ENCODE assay signal across 37 cellular contexts in genomic region chr2:157928372-157928771, GRCh38. TPM values are rescaled to one million over a fixed set of nuclear protein-coding genes. Genes with fewer than 3 reads are reported as not detected.
DNase-seq lines count a peak whose midpoint lies in the region; ATAC-seq, FAIRE-seq and TF ChIP-seq lines count a peak whose summit lies in the region.
"Had no signal": no experiment of that assay in that cellular context is flagged by ENCODE, and none has a peak within 500 bp of the region (broad histone marks: within the 10 kb centered on the region; RNA-seq: fewer than 3 reads in every experiment).

No MANE protein-coding gene starts in this region.

- H3K4me1 ChIP-seq in K562 (replicated peaks in 1 of 2; ENCODE audit: control insufficient read depth in 2 of 2, insufficient read depth in 2 of 2, low read length in 2 of 2) (peaks cover 11 to 76% of the 10 kb centered on the region in 2 experiments), left lung (no peaks in the 10 kb centered on the region), Peyer's patch (no peaks in the 10 kb centered on the region)
- H3K4me1 ChIP-seq: A549; BE2C; BLaER1; BLaER1 treated with 17β-estradiol and CSF1 and Interleukin-3, amounts not matched to agents 10 nM and 100 nM had no signal

- H3K4me2 ChIP-seq in K562 (ENCODE audit: insufficient read depth, low read length) = no peak overlapping the region
- H3K4me2 ChIP-seq: A549; BLaER1; BLaER1 treated with 17β-estradiol and CSF1 and Interleukin-3, amounts not matched to agents 10 nM and 100 nM had no signal

- no peak for TF ChIP-seq EP300 in K562 (IDR thresholded peaks at IDR 0.05; ENCODE audit: low read length)

- H3K27ac Mint-ChIP-seq in activated naive CD8-positive, alpha-beta T cell treated with anti-CD3 and anti-CD28 coated beads, Interleukin-2, amount 50 U/mL, for 24 hours = no peak overlapping the region
- no peak overlapping the region for H3K27ac Mint-ChIP-seq in activated naive CD8-positive, alpha-beta T cell treated with anti-CD3 and anti-CD28 coated beads for 36 hours
- peak overlapping the region; percentile 49 for H3K27ac Mint-ChIP-seq in activated T-helper 17 cell treated with anti-CD3 and anti-CD28 coated beads, Interleukin-2, amount 50 U/mL, for 72 hours
- H3K27ac Mint-ChIP-seq in type B pancreatic cell = no peak overlapping the region
- H3K27ac Mint-ChIP-seq: B cell; CD14-positive monocyte; CD4-positive, alpha-beta memory T cell; CD4-positive, alpha-beta T cell; CD8-positive, alpha-beta memory T cell; CD8-positive, alpha-beta T cell had no signal

- no TSS peak for BruUV-seq in K562 (replicated peaks; lab: Mats Ljungman, UMichigan)

- FAIRE-seq in K562 (lab: Jason Lieb, UNC) = no peak
- FAIRE-seq: A204.1, A549, D721Med had no signal

- in situ Hi-C loops in K562 (cut with MboI) = no loop called here

- H3K9ac ChIP-seq in K562 (ENCODE audit: insufficient read depth in 1 of 2, low read depth in 2 of 2, low read length in 2 of 2) = no peak overlapping the region
- H3K9ac ChIP-seq: BLaER1; BLaER1 treated with 17β-estradiol and CSF1 and Interleukin-3, amounts not matched to agents 10 nM and 100 nM had no signal

- DNase-seq in activated naive CD8-positive, alpha-beta T cell treated with anti-CD3 and anti-CD28 coated beads, Interleukin-2, amount 50 U/mL, for 24 hours = no peak
- DNase-seq in activated naive CD8-positive, alpha-beta T cell treated with anti-CD3 and anti-CD28 coated beads for 36 hours = no peak
- DNase-seq in OCI-M1 (lab: John Stamatoyannopoulos, UW) (peak; percentile 23), K562 (ENCODE audit: extremely low read depth in 1 of 4, low spot score in 3 of 4) (no peak), left lung (no peak), type B pancreatic cell (ENCODE audit: extremely low spot score, unreplicated experiment) (no peak), Peyer's patch (no peak)
- DNase-seq: 8988T; ACHN; AML-193; BE2C; C1 segment of cervical spinal cord; Caco-2; Calu3; CD4-positive, alpha-beta memory T cell; CD4-positive, alpha-beta T cell; CD4-positive, CD25-positive, alpha-beta regulatory T cell; CD8-positive, alpha-beta memory T cell; CD8-positive, alpha-beta T cell; COR-L47; DMS 273 treated with DMSO at 0.1 percent for 48 hours; DMS153; DMS53; DMS79; DMS79 treated with DMSO at 0.1 percent for 48 hours; DND-41; EL had no signal

- no peaks in the 10 kb centered on the region for H3K9me3 Mint-ChIP-seq in activated naive CD8-positive, alpha-beta T cell treated with anti-CD3 and anti-CD28 coated beads, Interleukin-2, amount 50 U/mL, for 24 hours
- H3K9me3 Mint-ChIP-seq in activated naive CD8-positive, alpha-beta T cell treated with anti-CD3 and anti-CD28 coated beads for 36 hours = no peaks in the 10 kb centered on the region
- no peaks in the 10 kb centered on the region for H3K9me3 Mint-ChIP-seq in activated T-helper 17 cell treated with anti-CD3 and anti-CD28 coated beads, Interleukin-2, amount 50 U/mL, for 72 hours
- H3K9me3 Mint-ChIP-seq in type B pancreatic cell = peaks cover 2% of the 10 kb centered on the region
- H3K9me3 Mint-ChIP-seq: CD4-positive, alpha-beta memory T cell; CD4-positive, alpha-beta T cell; CD8-positive, alpha-beta memory T cell; CD8-positive, alpha-beta T cell had no signal

- H3K4me1 Mint-ChIP-seq in activated naive CD8-positive, alpha-beta T cell treated with anti-CD3 and anti-CD28 coated beads, Interleukin-2, amount 50 U/mL, for 24 hours = peaks cover 3% of the 10 kb centered on the region
- no peaks in the 10 kb centered on the region for H3K4me1 Mint-ChIP-seq in activated naive CD8-positive, alpha-beta T cell treated with anti-CD3 and anti-CD28 coated beads for 36 hours
- H3K4me1 Mint-ChIP-seq in activated T-helper 17 cell treated with anti-CD3 and anti-CD28 coated beads, Interleukin-2, amount 50 U/mL, for 72 hours = no peaks in the 10 kb centered on the region
- peaks cover 12% of the 10 kb centered on the region for H3K4me1 Mint-ChIP-seq in type B pancreatic cell (ENCODE audit: unreplicated experiment)
- H3K4me1 Mint-ChIP-seq: B cell; CD14-positive monocyte; CD4-positive, alpha-beta memory T cell; CD4-positive, CD25-positive, alpha-beta regulatory T cell; CD8-positive, alpha-beta memory T cell had no signal

- H3K9me3 ChIP-seq in K562 (replicated peaks; ENCODE audit: control insufficient read depth, insufficient read depth, low read depth, low read length) (no peaks in the 10 kb centered on the region), left lung (no peaks in the 10 kb centered on the region), Peyer's patch (no peaks in the 10 kb centered on the region)
- H3K9me3 ChIP-seq: A549, BE2C, BLaER1, Caco-2 had no signal

- no peaks in the 10 kb centered on the region for H3K9me1 ChIP-seq in K562 (ENCODE audit: control insufficient read depth, insufficient read depth, low read length)

- H4K20me1 ChIP-seq in K562 (replicated peaks; ENCODE audit: control insufficient read depth, insufficient read depth, low read length) = no peaks in the 10 kb centered on the region
- H4K20me1 ChIP-seq: BLaER1; BLaER1 treated with 17β-estradiol and CSF1 and Interleukin-3, amounts not matched to agents 10 nM and 100 nM had no signal

- no peaks in the 10 kb centered on the region for H3K27me3 ChIP-seq in K562 (ENCODE audit: control insufficient read depth in 2 of 2, insufficient read depth in 2 of 2, low read length in 2 of 2)
- no peaks in the 10 kb centered on the region for H3K27me3 ChIP-seq in left lung
- H3K27me3 ChIP-seq in Peyer's patch = no peaks in the 10 kb centered on the region
- H3K27me3 ChIP-seq: BE2C; BLaER1; BLaER1 treated with 17β-estradiol and CSF1 and Interleukin-3, amounts not matched to agents 10 nM and 100 nM had no signal

- H3K36me3 ChIP-seq in K562 (ENCODE audit: control insufficient read depth, insufficient read depth, low read length) = no peaks in the 10 kb centered on the region
- H3K36me3 ChIP-seq in left lung = no peaks in the 10 kb centered on the region
- H3K36me3 ChIP-seq in Peyer's patch = no peaks in the 10 kb centered on the region
- H3K36me3 ChIP-seq: BE2C; BLaER1; BLaER1 treated with 17β-estradiol and CSF1 and Interleukin-3, amounts not matched to agents 10 nM and 100 nM had no signal

- no peak overlapping the region for H3K27ac ChIP-seq in K562 (ENCODE audit: extremely low read depth, low read depth, low read length)
- H3K27ac ChIP-seq in left lung = no peak overlapping the region
- H3K27ac ChIP-seq in Peyer's patch = no peak overlapping the region
- H3K27ac ChIP-seq: 22Rv1; A549; BLaER1; BLaER1 treated with 17β-estradiol and CSF1 and Interleukin-3, amounts not matched to agents 10 nM and 100 nM; C4-2B had no signal

- TF ChIP-seq POLR2A in K562 (conservative IDR thresholded peaks at IDR 0.05) = no peak
- TF ChIP-seq POLR2A in Peyer's patch (IDR thresholded peaks at IDR 0.05) = no peak

- POLR2A ChIA-PET in K562 (lab: Yijun Ruan, JAX) = interaction anchor here (0.8 to 1.0 kb wide), 2 partner anchors 9 to 19 kb away, joined by 3 to 4 read pairs; no protein-coding TSS in a partner anchor

- H3K4me3 ChIP-seq in K562 = no peak overlapping the region
- H3K4me3 ChIP-seq in left lung = no peak overlapping the region
- no peak overlapping the region for H3K4me3 ChIP-seq in Peyer's patch
- H3K4me3 ChIP-seq: A549; BLaER1; BLaER1 treated with 17β-estradiol and CSF1 and Interleukin-3, amounts not matched to agents 10 nM and 100 nM had no signal

- no peaks in the 10 kb centered on the region for H3K79me2 ChIP-seq in K562 (ENCODE audit: control insufficient read depth, insufficient read depth, low read length)

- peak overlapping the region; percentile 28; the same call in 1 of the 2 replicates for H2AFZ ChIP-seq in K562 (ENCODE audit: low read depth, low read length)

- H3K36me3 Mint-ChIP-seq in activated naive CD8-positive, alpha-beta T cell treated with anti-CD3 and anti-CD28 coated beads, Interleukin-2, amount 50 U/mL, for 24 hours (ENCODE audit: low read depth) = no peaks in the 10 kb centered on the region
- H3K36me3 Mint-ChIP-seq in activated naive CD8-positive, alpha-beta T cell treated with anti-CD3 and anti-CD28 coated beads for 36 hours = no peaks in the 10 kb centered on the region
- H3K36me3 Mint-ChIP-seq in activated T-helper 17 cell treated with anti-CD3 and anti-CD28 coated beads, Interleukin-2, amount 50 U/mL, for 72 hours (ENCODE audit: low read depth) = no peaks in the 10 kb centered on the region
- H3K36me3 Mint-ChIP-seq in type B pancreatic cell = no peaks in the 10 kb centered on the region
- H3K36me3 Mint-ChIP-seq: CD14-positive monocyte; CD4-positive, CD25-positive, alpha-beta regulatory T cell; CD8-positive, alpha-beta T cell had no signal

- intact Hi-C loops in K562 (cut with micrococcal nuclease) = no loop called here
- intact Hi-C loops in left lung (cut with DNase I) = no loop called here

- no peaks in the 10 kb centered on the region for H3K27me3 Mint-ChIP-seq in activated naive CD8-positive, alpha-beta T cell treated with anti-CD3 and anti-CD28 coated beads, Interleukin-2, amount 50 U/mL, for 24 hours
- H3K27me3 Mint-ChIP-seq in activated naive CD8-positive, alpha-beta T cell treated with anti-CD3 and anti-CD28 coated beads for 36 hours = no peaks in the 10 kb centered on the region
- H3K27me3 Mint-ChIP-seq in activated T-helper 17 cell treated with anti-CD3 and anti-CD28 coated beads, Interleukin-2, amount 50 U/mL, for 72 hours = no peaks in the 10 kb centered on the region
- H3K27me3 Mint-ChIP-seq in type B pancreatic cell = peaks cover 20% of the 10 kb centered on the region
- H3K27me3 Mint-ChIP-seq: CD4-positive, alpha-beta T cell had no signal

- TF ChIP-seq CTCF in K562 (IDR thresholded peaks at IDR 0.05 in 2 of 3, conservative IDR thresholded peaks at IDR 0.05 in 1 of 3; ENCODE audit: insufficient read depth in 2 of 3, low read depth in 1 of 3, low read length in 3 of 3) = no peak
- no peak for TF ChIP-seq CTCF in left lung (IDR thresholded peaks at IDR 0.05)
- no peak for TF ChIP-seq CTCF in type B pancreatic cell (conservative IDR thresholded peaks at IDR 0.05)
- no peak for TF ChIP-seq CTCF in Peyer's patch (IDR thresholded peaks at IDR 0.05)

- peak; percentile 15 for ATAC-seq in activated naive CD8-positive, alpha-beta T cell treated with anti-CD3 and anti-CD28 coated beads, Interleukin-2, amount 50 U/mL, for 24 hours
- ATAC-seq in activated T-helper 17 cell treated with anti-CD3 and anti-CD28 coated beads, Interleukin-2, amount 50 U/mL, for 72 hours (replicated peaks) = peak; percentile 92
- ATAC-seq in K562 (no peak), left lung (no peak)
- ATAC-seq: A549; CD8-positive, alpha-beta T cell had no signal

- no peak for TF ChIP-seq RAD21 in K562 (CRISPR knock-in tag; conservative IDR thresholded peaks at IDR 0.05 in 1 of 2, IDR thresholded peaks at IDR 0.05 in 1 of 2)

- CTCF ChIA-PET in K562 (lab: Yijun Ruan, JAX; ENCODE audit: low intra/inter-chr PET ratio) = no interaction called here

- no peak overlapping the region for H3K4me3 Mint-ChIP-seq in activated naive CD8-positive, alpha-beta T cell treated with anti-CD3 and anti-CD28 coated beads, Interleukin-2, amount 50 U/mL, for 24 hours
- H3K4me3 Mint-ChIP-seq in activated naive CD8-positive, alpha-beta T cell treated with anti-CD3 and anti-CD28 coated beads for 36 hours = no peak overlapping the region
- H3K4me3 Mint-ChIP-seq in activated T-helper 17 cell treated with anti-CD3 and anti-CD28 coated beads, Interleukin-2, amount 50 U/mL, for 72 hours = no peak overlapping the region
- H3K4me3 Mint-ChIP-seq in type B pancreatic cell = no peak overlapping the region
- H3K4me3 Mint-ChIP-seq: B cell; CD14-positive monocyte; CD4-positive, alpha-beta memory T cell; CD4-positive, alpha-beta T cell; CD4-positive, CD25-positive, alpha-beta regulatory T cell; CD8-positive, alpha-beta T cell had no signal

RNA-seq across cellular contexts. Expression of gene ACVR1, which starts 52.2 kb away (rescaled TPM):
- total RNA-seq in activated naive CD8-positive, alpha-beta T cell treated with anti-CD3 and anti-CD28 coated beads for 36 hours = 1 to 10 TPM; 6.4 to 7.1 TPM
- total RNA-seq in activated T-helper 17 cell treated with anti-CD3 and anti-CD28 coated beads, Interleukin-2, amount 50 U/mL, for 72 hours = 10 to 100 TPM; 22.7 to 27.5 TPM
- total RNA-seq in K562 (2011; cell fraction: chromatin; rRNA removed; ENCODE audit: low replicate concordance) = 38.7 and 52.9 TPM in 2 replicates
- 26.2 and 27.5 TPM in 2 replicates for total RNA-seq in K562 (2011; cell fraction: nucleolus; rRNA removed)
- 35.6 and 47.0 TPM in 2 replicates for total RNA-seq in K562 (2011; cell fraction: nucleoplasm; rRNA removed)
- 4.3 and 4.4 TPM in 2 replicates for total RNA-seq in K562 (2014; rRNA removed)
- 6.8 and 6.9 TPM in 2 replicates for total RNA-seq in K562 (2014; rRNA removed; fragmentation: Illumina TruSeq; extraction: Trizol)
- 3.8 and 4.5 TPM in 2 replicates for total RNA-seq in K562 (2015; rRNA removed; fragmentation: Illumina TruSeq; extraction: Trizol)
- total RNA-seq in K562 (2021) = 12.0 and 14.3 TPM in 2 replicates
- 11.4 and 14.2 TPM in 2 replicates for polyA plus RNA-seq in K562 (2011; rRNA removed)
- 6.6 and 10.6 TPM in 2 replicates for polyA plus RNA-seq in K562 (2011; cell fraction: cytosol; rRNA removed)
- 12.8 and 15.9 TPM in 2 replicates for polyA plus RNA-seq in K562 (2011; cell fraction: nucleus; rRNA removed)
- 8.5 and 14.6 TPM in 2 replicates for polyA plus RNA-seq in K562 (2012)
- polyA plus RNA-seq in K562 (2014; fragmentation: Illumina TruSeq; extraction: Trizol) = 12.9 and 13.0 TPM in 2 replicates
- polyA plus RNA-seq in K562 (2014; fragmentation: Nextera tagmentation; extraction: Ambion mirVana) = 1 to 10 TPM; 4.7 to 7.9 TPM
- 5.9 and 6.8 TPM in 2 replicates for polyA plus RNA-seq in K562 (2014; rRNA removed)
- 21.8 and 29.3 TPM in 2 replicates for polyA minus RNA-seq in K562 (2011; rRNA and poly(A)+ RNA removed)
- polyA minus RNA-seq in K562 (2011; cell fraction: cytosol; rRNA and poly(A)+ RNA removed) = 10.3 and 12.3 TPM in 2 replicates
- 14.8 and 26.1 TPM in 2 replicates for polyA minus RNA-seq in K562 (2011; cell fraction: nucleus; rRNA and poly(A)+ RNA removed)
- total RNA-seq in left lung = 10 to 100 TPM; 36.9 to 37.7 TPM
- total RNA-seq in type B pancreatic cell (ENCODE audit: low replicate concordance) = 13.1 and 14.3 TPM in 2 replicates
- total RNA-seq in Peyer's patch = 10 to 100 TPM; 11.8 to 16.5 (median 14.3) TPM

Comparison
In these comparisons a context has a peak if more than half of its experiments do, and no peak if none do; other contexts are left out.
1. ATAC-seq: peak in activated naive CD8-positive, alpha-beta T cell treated with anti-CD3 and anti-CD28 coated beads, Interleukin-2, amount 50 U/mL, for 24 hours (single experiment) and activated T-helper 17 cell treated with anti-CD3 and anti-CD28 coated beads, Interleukin-2, amount 50 U/mL, for 72 hours (single experiment); none in K562 (single experiment) and left lung (single experiment).